In the genomic region with DNA sequence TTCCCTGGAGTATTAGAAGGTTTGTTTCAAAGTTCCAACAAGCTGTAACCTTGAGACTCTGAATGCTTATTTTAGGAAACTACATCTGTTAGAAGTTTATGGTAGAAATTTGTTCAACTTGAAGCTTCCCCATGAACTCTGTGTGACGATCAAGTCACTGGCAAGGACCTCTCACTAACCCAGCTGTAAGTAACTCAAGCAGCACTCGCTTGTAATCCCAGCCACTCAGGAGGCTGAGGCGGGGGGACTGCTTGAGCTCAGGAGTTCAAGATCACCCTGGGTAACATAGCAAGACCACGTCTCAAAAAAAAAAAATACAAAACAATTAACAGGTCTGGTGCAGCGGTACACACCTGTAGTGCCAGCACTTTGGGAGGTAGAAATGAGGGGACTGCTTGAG, we compare ENCODE assay signal across 12 cellular contexts. TPM values are rescaled to one million over a fixed set of nuclear protein-coding genes. Genes with fewer than 3 reads are reported as not detected.
DNase-seq lines count a peak whose midpoint lies in the region; ATAC-seq and TF ChIP-seq lines count a peak whose summit lies in the region.
"Had no signal": no experiment of that assay in that cellular context is flagged by ENCODE, and none has a peak within 500 bp of the region (broad histone marks: within the 10 kb centered on the region; RNA-seq: fewer than 3 reads in every experiment).

No MANE protein-coding gene starts in this region.

- H3K9me3 ChIP-seq in heart right ventricle (no peaks in the 10 kb centered on the region), neutrophil (no peaks in the 10 kb centered on the region), HAP-1 (no peaks in the 10 kb centered on the region)
- H3K9me3 ChIP-seq: Caco-2 had no signal

- in situ Hi-C loops in HAP-1 (cut with MboI; ENCODE audit: low sequenced_read_pairs), result no loop called here

- no peak for TF ChIP-seq CTCF in heart right ventricle (IDR thresholded peaks at IDR 0.05)
- TF ChIP-seq CTCF in HL-60 (IDR thresholded peaks at IDR 0.05; ENCODE audit: insufficient read depth, low read length), result no peak
- no peak for TF ChIP-seq CTCF in neutrophil (IDR thresholded peaks at IDR 0.05)

- WGBS in heart right ventricle, 2 donors, result 74% methylated on average over 5 of the region's 5 CpGs

- H3K27me3 ChIP-seq in heart right ventricle, result no peaks in the 10 kb centered on the region
- no peaks in the 10 kb centered on the region for H3K27me3 ChIP-seq in HL-60 (ENCODE audit: insufficient read depth, poor library complexity, severe bottlenecking)
- H3K27me3 ChIP-seq in neutrophil, result no peaks in the 10 kb centered on the region
- H3K27me3 ChIP-seq in HAP-1 (ENCODE audit: low read depth), result no peaks in the 10 kb centered on the region

- H3K4me3 ChIP-seq in heart right ventricle, result no peak overlapping the region
- H3K4me3 ChIP-seq in HL-60 (replicated peaks; ENCODE audit: insufficient read depth, low read length), result no peak overlapping the region
- no peak overlapping the region for H3K4me3 ChIP-seq in neutrophil (ENCODE audit: low read depth in 1 of 2, low read length in 1 of 2)
- no peak overlapping the region for H3K4me3 ChIP-seq in HAP-1
- H3K4me3 ChIP-seq: GM23338 had no signal

- ATAC-seq in heart right ventricle (peak in 3 of 8 donors; percentile 35 to 58 (median 39)), HG03139 (IDR thresholded peaks at IDR 0.05; ENCODE audit: unreplicated experiment) (no peak)

- intact Hi-C loops in heart right ventricle (cut with DNase I), result no loop called here
- intact Hi-C loops in cardiac septum (cut with DNase I), result no loop called here

- H3K36me3 ChIP-seq in heart right ventricle (peaks cover 0 to 8% (median 0%) of the 10 kb centered on the region in 9 donors), neutrophil (peaks cover 4% of the 10 kb centered on the region), HAP-1 (replicated peaks) (no peaks in the 10 kb centered on the region)

- H3K4me1 ChIP-seq in heart right ventricle (peaks cover 2 to 69% (median 29%) of the 10 kb centered on the region in 9 donors), neutrophil (ENCODE audit: control insufficient read depth in 1 of 2, insufficient read depth in 1 of 2, low read depth in 1 of 2, low read length in 1 of 2) (peaks cover 49 to 59% of the 10 kb centered on the region in 2 experiments), HAP-1 (no peaks in the 10 kb centered on the region)
- H3K4me1 ChIP-seq: Caco-2 had no signal

- DNase-seq in heart right ventricle, result no peak
- no peak for DNase-seq in cardiac septum (ENCODE audit: low spot score)
- DNase-seq in HL-60 (ENCODE audit: low read depth in 1 of 2, low spot score in 1 of 2), result no peak
- DNase-seq in HAP-1 (ENCODE audit: low spot score in 2 of 2), result no peak
- DNase-seq in NCI-H446 treated with DMSO at 0.1 percent for 48 hours (lab: John Stamatoyannopoulos, UW), result no peak
- DNase-seq: Caco-2; CD8-positive, alpha-beta memory T cell; DND-41; GDM1 had no signal

- H3K27ac ChIP-seq in heart right ventricle (peak overlapping the region in 6 of 10 donors; percentile 2 to 74 (median 50)), HL-60 (replicated peaks) (peak overlapping the region; percentile 4; the same call in 1 of the 2 replicates), neutrophil (peak overlapping the region; percentile 18)

RNA-seq across cellular contexts. Expression of a gene that starts 25.6 kb away (rescaled TPM):
- total RNA-seq in heart right ventricle, result 100 to 1,000 TPM in 2 of 10 donors, 10 to 100 TPM in 8; 37.3 to 122 (median 62.8) TPM
- polyA plus RNA-seq in heart right ventricle, result 10 to 100 TPM; 63.9 to 83.2 TPM
- 23.7 TPM for total RNA-seq in cardiac septum
